Comparison of ENCODE assay signal across 11 cellular contexts in the genomic region with DNA sequence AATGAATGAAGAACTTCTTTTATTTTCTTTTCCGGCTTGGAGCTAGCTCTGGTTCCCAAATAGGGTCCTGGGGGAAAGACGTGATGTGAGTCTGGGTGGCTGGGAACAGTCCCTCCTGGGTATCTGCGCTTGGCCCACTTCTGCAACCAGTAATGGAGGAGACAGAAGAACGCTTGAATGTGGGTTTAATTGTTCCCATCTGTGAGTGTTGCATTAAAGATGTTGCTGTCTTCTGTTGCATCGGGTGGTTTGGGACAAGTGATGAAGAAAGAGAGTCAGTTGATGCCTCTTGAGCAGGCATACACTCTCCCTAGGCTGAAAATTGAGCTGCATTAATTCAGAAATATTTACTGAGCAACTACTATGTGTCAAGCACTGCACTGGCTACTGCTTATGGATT.
DNase-seq lines count a peak whose midpoint lies in the region; ATAC-seq and TF ChIP-seq lines count a peak whose summit lies in the region.
"Had no signal": no experiment of that assay in that cellular context is flagged by ENCODE, and none has a peak within 500 bp of the region (broad histone marks: within the 10 kb centered on the region; RNA-seq: fewer than 3 reads in every experiment).

No MANE protein-coding gene starts in this region.

- H3K36me3 Mint-ChIP-seq in type B pancreatic cell = no peaks in the 10 kb centered on the region

- 80 to 88% (median 83%) methylated on average over 5 of the region's 5 CpGs for WGBS in heart left ventricle, 4 donors

- H3K4me3 ChIP-seq in heart left ventricle (peak overlapping the region in 9 of 12 donors; percentile 7 to 48 (median 33)), SJSA1 (peak overlapping the region; percentile 29), fibroblast of pulmonary artery (replicated peaks; ENCODE audit: low read depth, low read length) (peak overlapping the region; percentile 55)

- intact Hi-C loops in heart left ventricle (cut with DNase I) = no loop called here
- intact Hi-C loops in Right ventricle myocardium superior (cut with DNase I) = no loop called here

- no peak for TF ChIP-seq CTCF in heart left ventricle (IDR thresholded peaks at IDR 0.05)
- TF ChIP-seq CTCF in fibroblast of pulmonary artery (IDR thresholded peaks at IDR 0.05; ENCODE audit: low read length, missing control alignments) = no peak
- TF ChIP-seq CTCF in type B pancreatic cell (conservative IDR thresholded peaks at IDR 0.05) = no peak

- no peaks in the 10 kb centered on the region for H3K27me3 ChIP-seq in heart left ventricle
- no peaks in the 10 kb centered on the region for H3K27me3 ChIP-seq in SJSA1 (replicated peaks)

- H3K4me1 ChIP-seq in heart left ventricle (peaks cover 0 to 5% (median 0%) of the 10 kb centered on the region in 12 donors), SJSA1 (replicated peaks) (peaks cover 18% of the 10 kb centered on the region)

- peak overlapping the region; percentile 83 for H3K4me3 Mint-ChIP-seq in type B pancreatic cell

- DNase-seq in heart left ventricle = no peak
- DNase-seq in Right ventricle myocardium superior = no peak
- no peak for DNase-seq in SJSA1 (ENCODE audit: low read depth in 1 of 2, low spot score in 2 of 2)
- no peak for DNase-seq in fibroblast of pulmonary artery (ENCODE audit: low read depth)
- no peak for DNase-seq in type B pancreatic cell (ENCODE audit: extremely low spot score, unreplicated experiment)
- no peak for DNase-seq in SIG-M5 (lab: John Stamatoyannopoulos, UW)
- DNase-seq in A172 (ENCODE audit: low spot score) = no peak
- DNase-seq: aorta, left cardiac atrium, NCI-H510A had no signal

- peak overlapping the region; percentile 36 for H3K27ac Mint-ChIP-seq in type B pancreatic cell

- peaks cover 8% of the 10 kb centered on the region for H3K9me3 Mint-ChIP-seq in type B pancreatic cell

- no peaks in the 10 kb centered on the region for H3K36me3 ChIP-seq in heart left ventricle
- no peaks in the 10 kb centered on the region for H3K36me3 ChIP-seq in SJSA1

- peaks cover 17% of the 10 kb centered on the region for H3K4me1 Mint-ChIP-seq in type B pancreatic cell (ENCODE audit: unreplicated experiment)

- H3K9me3 ChIP-seq in heart left ventricle (no peaks in the 10 kb centered on the region), SJSA1 (replicated peaks) (no peaks in the 10 kb centered on the region)

- ATAC-seq in heart left ventricle = no peak
- no peak for ATAC-seq in Right ventricle myocardium superior (ENCODE audit: poor library complexity)
- ATAC-seq in activated CD4-positive, CD25-positive, alpha-beta regulatory T cell treated with anti-CD3 and anti-CD28 coated beads, Interleukin-2, amount 50 U/mL, for 24 hours = no peak

- no peak overlapping the region for H3K27ac ChIP-seq in heart left ventricle
- peak overlapping the region; percentile 68 for H3K27ac ChIP-seq in SJSA1

- H3K27me3 Mint-ChIP-seq in type B pancreatic cell = peaks cover 18% of the 10 kb centered on the region

- no peak for TF ChIP-seq POLR2A in heart left ventricle (IDR thresholded peaks at IDR 0.05)
